Comparison of ENCODE assay signal across 32 cellular contexts in the genomic region with DNA sequence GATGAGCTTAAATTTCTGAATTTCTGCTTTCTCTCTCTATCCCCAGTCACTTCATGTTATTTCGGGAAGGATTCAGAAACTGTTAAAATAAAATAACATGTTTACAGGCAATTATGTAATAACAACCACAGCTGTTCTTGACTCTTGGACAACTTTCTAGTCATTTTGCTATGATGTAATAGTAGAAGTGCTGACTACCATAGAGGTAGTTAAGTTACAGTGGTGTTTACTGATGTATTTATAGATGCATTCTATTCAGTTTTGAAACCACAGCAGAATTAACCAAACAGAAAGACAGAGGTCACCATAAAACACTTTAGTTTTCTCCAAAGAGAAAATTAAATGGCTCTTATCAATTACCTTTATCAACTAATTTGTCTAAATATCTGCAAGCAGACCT.
"Had no signal": no experiment of that assay in that cellular context is flagged by ENCODE, and none has a peak within 500 bp of the region (broad histone marks: within the 10 kb centered on the region; RNA-seq: fewer than 3 reads in every experiment).

No MANE protein-coding gene starts in this region.

- H3K27ac Mint-ChIP-seq: activated naive CD8-positive, alpha-beta T cell; brain; mesothelial cell of epicardium; naive thymus-derived CD4-positive, alpha-beta T cell had no signal

- H3K27me3 Mint-ChIP-seq: activated naive CD8-positive, alpha-beta T cell; naive thymus-derived CD4-positive, alpha-beta T cell had no signal

- H3K36me3 ChIP-seq: ascending aorta, cardiac muscle cell, pancreas, prostate gland, sigmoid colon, suprapubic skin, tibial artery, upper lobe of right lung had no signal

- DNase-seq: activated CD4-positive, alpha-beta T cell treated with anti-CD3 and anti-CD28 coated beads for 48 hours; activated CD4-positive, alpha-beta T cell treated with anti-CD3 and anti-CD28 coated beads, Interleukin-2, amount 50 U/mL, for 48 hours; activated CD8-positive, alpha-beta memory T cell treated with anti-CD3 and anti-CD28 coated beads for 24 hours; activated effector memory CD4-positive, alpha-beta T cell treated with Interleukin-2 at 50 U/mL for 16 hours; activated naive CD4-positive, alpha-beta T cell treated with Interleukin-2 at 50 U/mL for 16 hours; cerebellar nuclear complex; dorsolateral prefrontal cortex; effector memory CD4-positive, alpha-beta T cell; foreskin melanocyte; glutamatergic neuron; islet precursor cell; mammary epithelial cell; naive thymus-derived CD4-positive, alpha-beta T cell; nucleus accumbens; pancreas; sigmoid colon; stimulated activated CD4-positive, alpha-beta T cell treated with anti-CD3 and anti-CD28 coated beads, Interleukin-1b, Interleukin-23, amount 100 ng/mL, for 48 hours; stimulated activated CD4-positive, alpha-beta T cell treated with anti-CD3 and anti-CD28 coated beads, Interleukin-4, amount 100 ng/mL, for 4 hours; stimulated activated naive CD4-positive, alpha-beta T cell; tibial artery; upper lobe of right lung had no signal

- H3K27me3 ChIP-seq: ascending aorta, cardiac muscle cell, dorsolateral prefrontal cortex, pancreas, sigmoid colon, suprapubic skin, tibial artery, upper lobe of right lung had no signal

- H3K4me1 ChIP-seq: ascending aorta, prostate gland, suprapubic skin, tibial artery, upper lobe of right lung had no signal

- FAIRE-seq: pancreas, TTC549 had no signal

- ATAC-seq: naive thymus-derived CD4-positive, alpha-beta T cell; pancreas; upper lobe of right lung had no signal

- H3K27ac ChIP-seq: ascending aorta, cardiac muscle cell, coronary artery, dorsolateral prefrontal cortex, pancreas, prostate gland, sigmoid colon, suprapubic skin, tibial artery, upper lobe of right lung, VCaP had no signal

- H3K4me1 Mint-ChIP-seq: brain; mesothelial cell of epicardium; naive thymus-derived CD4-positive, alpha-beta T cell had no signal

- H3K4me3 Mint-ChIP-seq: activated naive CD8-positive, alpha-beta T cell; brain; mesothelial cell of epicardium; naive thymus-derived CD4-positive, alpha-beta T cell had no signal

- H3K9me3 ChIP-seq: ascending aorta, pancreas, prostate gland, sigmoid colon, suprapubic skin, tibial artery, upper lobe of right lung had no signal

- H3K4me3 ChIP-seq: ascending aorta, cardiac muscle cell, coronary artery, dorsolateral prefrontal cortex, pancreas, prostate gland, sigmoid colon, smooth muscle cell, suprapubic skin, tibial artery, upper lobe of right lung had no signal

- H3K36me3 Mint-ChIP-seq: activated naive CD8-positive, alpha-beta T cell; brain; mesothelial cell of epicardium; naive thymus-derived CD4-positive, alpha-beta T cell had no signal
